ENCODE assay signal across 8 cellular contexts in genomic region chr11:83193315-83194283, GRCh38. TPM values are rescaled to one million over a fixed set of nuclear protein-coding genes. Genes with fewer than 3 reads are reported as not detected.
DNase-seq lines count a peak whose midpoint lies in the region; ATAC-seq, FAIRE-seq and TF ChIP-seq lines count a peak whose summit lies in the region.

Gene ANKRD42 (plus strand): TSS chr11:83193712. CDS start chr11:83194671, 959 bp downstream.

- CTCF ChIA-PET in Caco-2 (lab: Charles Lee) (interaction anchor here (0.6 to 1.1 kb wide), 3 partner anchors 60 to 107 kb away, joined by 3 to 9 read pairs (median 4); no protein-coding TSS in a partner anchor), endothelial cell of umbilical vein (lab: Charles Lee) (interaction anchor here (0.7 to 1.8 kb wide), 6 partner anchors 14 to 292 kb away, joined by 3 to 9 read pairs (median 4); partner anchors contain the start of genes DDIAS and PCF11)

- intact Hi-C loops in Caco-2 (cut with micrococcal nuclease; ENCODE audit: unreplicated experiment), result loop anchor here (1.0 to 2.0 kb wide), 7 partner anchors 37 to 292 kb away; partner anchors contain the start of genes CCDC90B, DDIAS and RAB30
- intact Hi-C loops in endothelial cell of umbilical vein (cut with micrococcal nuclease), result loop anchor here (1.0 to 5.0 kb wide), 8 partner anchors 23 to 629 kb away; partner anchors contain the start of genes DDIAS, PCF11 and RAB30

- no peaks in the 10 kb centered on the region for H3K9me3 ChIP-seq in Caco-2
- H3K9me3 ChIP-seq in NT2/D1 (ENCODE audit: insufficient read depth, low read length), result no peaks in the 10 kb centered on the region
- H3K9me3 ChIP-seq in endothelial cell of umbilical vein (replicated peaks; ENCODE audit: control insufficient read depth, insufficient read depth, low read length), result no peaks in the 10 kb centered on the region

- peaks cover 17% of the 10 kb centered on the region for H3K79me2 ChIP-seq in endothelial cell of umbilical vein (ENCODE audit: control insufficient read depth, insufficient read depth, low read length)

- peak within 1 kb of the TSS; percentile 72 for H3K27ac ChIP-seq in endothelial cell of umbilical vein (ENCODE audit: insufficient read depth, low read depth, low read length)

- H3K4me3 ChIP-seq in Caco-2 (ENCODE audit: low read depth, low read length) (peak within 1 kb of the TSS; percentile 77), NT2/D1 (ENCODE audit: insufficient read length, low read depth) (peak within 1 kb of the TSS; percentile 89), endothelial cell of umbilical vein (replicated peaks in 1 of 3; ENCODE audit: insufficient read depth in 1 of 3, low read depth in 1 of 3, low read length in 3 of 3) (peak within 1 kb of the TSS; percentile 31 to 87 (median 83))

- H4K20me1 ChIP-seq in endothelial cell of umbilical vein (replicated peaks; ENCODE audit: control insufficient read depth, extremely low read depth, insufficient read depth, low read length), result no peaks in the 10 kb centered on the region

- peaks cover 42% of the 10 kb centered on the region for H3K36me3 Mint-ChIP-seq in Caco-2 (ENCODE audit: insufficient read depth, unreplicated experiment)

- peak within 1 kb of the TSS; percentile 89 for H3K27ac Mint-ChIP-seq in Caco-2 (ENCODE audit: unreplicated experiment)

- H3K9ac ChIP-seq in NT2/D1 (ENCODE audit: insufficient read length, low read depth), result peak within 1 kb of the TSS; percentile 93
- H3K9ac ChIP-seq in endothelial cell of umbilical vein (replicated peaks; ENCODE audit: extremely low read depth, insufficient read depth, low read length), result peak within 1 kb of the TSS; percentile 83

- peak within 1 kb of the TSS; percentile 80 for H3K4me3 Mint-ChIP-seq in Caco-2 (ENCODE audit: unreplicated experiment)

- H3K36me3 ChIP-seq in Caco-2 (ENCODE audit: control insufficient read depth, insufficient read depth, low read length), result peaks cover 2% of the 10 kb centered on the region; the same call in 1 of the 2 replicates
- peaks cover 34% of the 10 kb centered on the region for H3K36me3 ChIP-seq in NT2/D1 (ENCODE audit: insufficient read depth, insufficient read length, low read length)
- H3K36me3 ChIP-seq in endothelial cell of umbilical vein (ENCODE audit: control insufficient read depth in 2 of 2, extremely low read depth in 1 of 2, insufficient read depth in 2 of 2, low read length in 2 of 2), result no peaks in the 10 kb centered on the region

- H3K9me1 ChIP-seq in endothelial cell of umbilical vein (replicated peaks; ENCODE audit: control insufficient read depth, extremely low read depth, insufficient read depth, low read length), result no peaks in the 10 kb centered on the region

- TF ChIP-seq POLR2A in endothelial cell of umbilical vein (IDR thresholded peaks at IDR 0.05; ENCODE audit: low read depth, low read length), result peak; percentile 92

- peak within 1 kb of the TSS; percentile 32 for H2AFZ ChIP-seq in endothelial cell of umbilical vein (ENCODE audit: low read depth, low read length)

- no peaks in the 10 kb centered on the region for H3K27me3 ChIP-seq in Caco-2 (replicated peaks; ENCODE audit: control insufficient read depth, insufficient read depth, low read length)
- H3K27me3 ChIP-seq in NT2/D1 (ENCODE audit: insufficient read depth, insufficient read length), result peaks cover 18% of the 10 kb centered on the region
- no peaks in the 10 kb centered on the region for H3K27me3 ChIP-seq in endothelial cell of umbilical vein (ENCODE audit: control insufficient read depth in 2 of 2, insufficient read depth in 2 of 2, low read length in 2 of 2)

- peak; percentile 98 for FAIRE-seq in endothelial cell of umbilical vein (lab: Jason Lieb, UNC)

- no peaks in the 10 kb centered on the region for H3K9me3 Mint-ChIP-seq in Caco-2 (ENCODE audit: unreplicated experiment)

- H3K27me3 Mint-ChIP-seq in Caco-2 (ENCODE audit: insufficient read depth, unreplicated experiment), result no peaks in the 10 kb centered on the region

- dilution Hi-C loops in endothelial cell of umbilical vein (cut with MboI; ENCODE audit: extremely low pct_ligation_motif_present, low sequenced_read_pairs), result no loop called here

- BruUV-seq in Caco-2 (replicated peaks; lab: Mats Ljungman, UMichigan) (TSS peak; percentile 36), endothelial cell of umbilical vein (replicated peaks; lab: Mats Ljungman, UMichigan) (TSS peak; percentile 75)

- TF ChIP-seq CTCF in Caco-2 (IDR thresholded peaks at IDR 0.05; ENCODE audit: insufficient read depth in 1 of 2, low read depth in 1 of 2, low read length in 1 of 2, severe bottlenecking in 1 of 2, unreplicated experiment in 1 of 2), result peak in 1 of 2 experiments; percentile 4
- no peak for TF ChIP-seq CTCF in endothelial cell of umbilical vein (IDR thresholded peaks at IDR 0.05; ENCODE audit: extremely low read depth in 1 of 2, insufficient read depth in 1 of 2, low read depth in 1 of 2, low read length in 2 of 2)

- peak within 1 kb of the TSS; percentile 86 for H3K4me2 ChIP-seq in endothelial cell of umbilical vein (ENCODE audit: insufficient read depth, low read length)

- POLR2A ChIA-PET in Caco-2 (lab: Charles Lee) (interaction anchor here (0.6 to 1.9 kb wide), 7 partner anchors 37 to 293 kb away, joined by 3 to 19 read pairs (median 3); partner anchors contain the start of genes CCDC90B, DDIAS, PCF11 and PRCP), endothelial cell of umbilical vein (lab: Charles Lee) (interaction anchor here (0.6 to 1.6 kb wide), 2 partner anchors 37 to 283 kb away, joined by 4 to 6 read pairs; partner anchors contain the start of gene PCF11)

- DNase-seq in Caco-2 (peak; percentile 96 to 97), HUDEP-2 (lab: John Stamatoyannopoulos, UW; ENCODE audit: unreplicated experiment in 76 of 76) (peak in 75 of 76 experiments; percentile 34 to 91 (median 78)), NT2/D1 (ENCODE audit: low read depth, low spot score) (peak; percentile 89), endothelial cell of umbilical vein (ENCODE audit: low read depth, low spot score) (peak; percentile 96), midbrain (lab: John Stamatoyannopoulos, UW) (peak; percentile 96)
- DNase-seq in activated CD8-positive, alpha-beta memory T cell treated with anti-CD3 and anti-CD28 coated beads, Interleukin-2, amount 50 U/mL, for 4 hours, result peak; percentile 80
- peak; percentile 66 to 72 for DNase-seq in stimulated activated CD8-positive, alpha-beta memory T cell treated with anti-CD3 and anti-CD28 coated beads, Interleukin-2, amount 100 ng/mL, for 1 hour (ENCODE audit: low read depth in 2 of 2)

- peak; percentile 93 for ATAC-seq in GM21381 (IDR thresholded peaks at IDR 0.05; ENCODE audit: unreplicated experiment)

- H3K4me1 ChIP-seq in Caco-2 (peaks cover 7% of the 10 kb centered on the region; the same call in 1 of the 2 replicates), NT2/D1 (ENCODE audit: insufficient read depth, insufficient read length) (no peaks in the 10 kb centered on the region), endothelial cell of umbilical vein (ENCODE audit: control insufficient read depth, extremely low read depth, insufficient read depth, low read length) (peaks cover 17% of the 10 kb centered on the region)

- peaks cover 30% of the 10 kb centered on the region for H3K4me1 Mint-ChIP-seq in Caco-2 (ENCODE audit: low read depth, unreplicated experiment)

TF ChIP-seq in endothelial cell of umbilical vein, 7 proteins besides CTCF, POLR2A, EP300 and RAD21:
- TF ChIP-seq POLR2AphosphoS5 (IDR thresholded peaks at IDR 0.05; ENCODE audit: insufficient read depth, low read depth, low read length), result peak; percentile 90
- peak; percentile 52 for TF ChIP-seq JUN (IDR thresholded peaks at IDR 0.05; ENCODE audit: borderline replicate concordance, insufficient read depth, insufficient read length, low read depth)
- no peak for TF ChIP-seq FOS (IDR thresholded peaks at IDR 0.05; ENCODE audit: borderline replicate concordance, insufficient read depth, low read length)
- TF ChIP-seq MAX (IDR thresholded peaks at IDR 0.05; ENCODE audit: insufficient read depth, insufficient read length), result peak; percentile 76
- no peak for TF ChIP-seq GATA2 (IDR thresholded peaks at IDR 0.05; ENCODE audit: insufficient read depth, insufficient read length, low read depth, low read length)
- no peak for TF ChIP-seq MYC (IDR thresholded peaks at IDR 0.05; ENCODE audit: low read depth, low read length)
- TF ChIP-seq EZH2 (IDR thresholded peaks at IDR 0.05; ENCODE audit: borderline replicate concordance, low read depth, low read length, severe bottlenecking), result no peak

RNA-seq across cellular contexts. Expression of gene ANKRD42, which starts in this region (rescaled TPM):
- 8.3 and 9.0 TPM in 2 replicates for total RNA-seq in Caco-2 (2022)
- total RNA-seq in endothelial cell of umbilical vein, result 6.6 and 7.6 TPM in 2 replicates
- 2.5 and 3.3 TPM in 2 replicates for polyA plus RNA-seq in endothelial cell of umbilical vein
- 3.2 and 3.3 TPM in 2 replicates for polyA plus RNA-seq in endothelial cell of umbilical vein (2011; cell fraction: cytosol; rRNA removed)
- 3.5 and 5.6 TPM in 2 replicates for polyA plus RNA-seq in endothelial cell of umbilical vein (2011; cell fraction: nucleus; rRNA removed)
- 7.1 TPM in 2 replicates for polyA plus RNA-seq in endothelial cell of umbilical vein (2012)
- polyA minus RNA-seq in endothelial cell of umbilical vein, result 6.1 and 7.3 TPM in 2 replicates
- polyA minus RNA-seq in endothelial cell of umbilical vein (2011; cell fraction: cytosol; rRNA and poly(A)+ RNA removed), result 4.0 TPM
- polyA minus RNA-seq in endothelial cell of umbilical vein (2011; cell fraction: nucleus; rRNA and poly(A)+ RNA removed), result 4.4 and 6.6 TPM in 2 replicates

Comparison
In these comparisons a context has a peak if more than half of its experiments do, and no peak if none do; other contexts are left out.
1. Peak in every context shown above with its lines: DNase-seq, ATAC-seq, H3K4me3 ChIP-seq and H3K27ac ChIP-seq.